21 cellular contexts compared by ENCODE assay signal in genomic region chr3:101845405-101845804, GRCh38. TPM values are rescaled to one million over a fixed set of nuclear protein-coding genes. Genes with fewer than 3 reads are reported as not detected.
A peak's percentile ranks its signal among the peaks of the same experiment; 100 is the strongest.
DNase-seq lines count a peak whose midpoint lies in the region; ATAC-seq and FAIRE-seq lines count a peak whose summit lies in the region.
"Had no signal": no experiment of that assay in that cellular context is flagged by ENCODE, and none has a peak within 500 bp of the region (broad histone marks: within the 10 kb centered on the region; RNA-seq: fewer than 3 reads in every experiment).

No MANE protein-coding gene starts in this region.

- FAIRE-seq in colon (lab: Jason Lieb, UNC) (peak; percentile 61), small intestine (lab: Jason Lieb, UNC) (no peak)
- FAIRE-seq: D721Med, GM18507, H54 had no signal

- WGBS in small intestine, 3 donors: 33 to 73% (median 46%) methylated on average over 3 of the region's 3 CpGs
- WGBS in trophoblast cell (ENCODE audit: extremely low coverage, insufficient coverage, insufficient read length): no CpG with 5 or more reads among the region's 3 CpGs

- H3K79me2 ChIP-seq in trophoblast cell (ENCODE audit: control insufficient read depth, insufficient read depth, low read length, poor library complexity): peaks cover 9% of the 10 kb centered on the region

- H4K8ac ChIP-seq in trophoblast cell (ENCODE audit: low read depth, low read length): no peak overlapping the region

- H3K4ac ChIP-seq in trophoblast cell (ENCODE audit: low read depth, low read length): no peak overlapping the region

- no peak overlapping the region for H3K4me3 ChIP-seq in small intestine (ENCODE audit: low read depth in 1 of 2, low read length in 2 of 2)
- no peak overlapping the region for H3K4me3 ChIP-seq in trophoblast cell (ENCODE audit: low read depth, low read length)
- H3K4me3 ChIP-seq: BLaER1, HAP-1 had no signal

- H3K27ac ChIP-seq in small intestine (ENCODE audit: low read depth in 1 of 2, low read length in 1 of 2) (no peak overlapping the region), trophoblast cell (ENCODE audit: low read depth, low read length) (no peak overlapping the region)
- H3K27ac ChIP-seq: BLaER1, C4-2B had no signal

- no peak overlapping the region for H3K18ac ChIP-seq in trophoblast cell (ENCODE audit: low read length)

- H2BK120ac ChIP-seq in trophoblast cell (ENCODE audit: insufficient read depth, low read length, poor library complexity): no peak overlapping the region

- H3K4me2 ChIP-seq in trophoblast cell (ENCODE audit: low read length): no peak overlapping the region
- H3K4me2 ChIP-seq: BLaER1 had no signal

- no peak overlapping the region for H3K9ac ChIP-seq in trophoblast cell (ENCODE audit: low read length)
- H3K9ac ChIP-seq: BLaER1 had no signal

- no peak overlapping the region for H2AK5ac ChIP-seq in trophoblast cell (ENCODE audit: low read length)

- H3K4me1 ChIP-seq in small intestine (ENCODE audit: control insufficient read depth in 2 of 2, insufficient read depth in 1 of 2, low read depth in 1 of 2, low read length in 1 of 2): peaks cover 7 to 8% of the 10 kb centered on the region in 2 donors
- H3K4me1 ChIP-seq in trophoblast cell (ENCODE audit: control insufficient read depth in 1 of 2, insufficient read depth in 2 of 2, low read length in 2 of 2): peaks cover 3 to 6% of the 10 kb centered on the region in 2 experiments

- intact Hi-C loops in left colon (cut with DNase I, micrococcal nuclease): no loop called here

- ATAC-seq in left colon (peak; percentile 33), GM18909 (IDR thresholded peaks at IDR 0.05; ENCODE audit: poor library complexity, unreplicated experiment) (no peak)
- ATAC-seq: CD8-positive, alpha-beta T cell had no signal

- peaks cover 20% of the 10 kb centered on the region for H3K79me1 ChIP-seq in trophoblast cell (ENCODE audit: low read length)

- H2AFZ ChIP-seq in trophoblast cell (ENCODE audit: insufficient read depth, low read length, poor library complexity): no peak overlapping the region

- H3K36me3 ChIP-seq in small intestine (ENCODE audit: control insufficient read depth in 2 of 2, insufficient read depth in 2 of 2, low read length in 2 of 2): no peaks in the 10 kb centered on the region
- no peaks in the 10 kb centered on the region for H3K36me3 ChIP-seq in trophoblast cell (ENCODE audit: control insufficient read depth in 1 of 2, insufficient read depth in 2 of 2, low read length in 2 of 2)
- H3K36me3 ChIP-seq: BLaER1, HAP-1 had no signal

- no peak overlapping the region for H4K91ac ChIP-seq in trophoblast cell (ENCODE audit: low read depth, low read length)

- H3K9me3 ChIP-seq in small intestine (ENCODE audit: control insufficient read depth, low read depth) (no peaks in the 10 kb centered on the region), trophoblast cell (ENCODE audit: insufficient read depth, low read depth, low read length) (no peaks in the 10 kb centered on the region)
- H3K9me3 ChIP-seq: BLaER1, HAP-1 had no signal

- DNase-seq in LoVo (ENCODE audit: low spot score) (peak; percentile 30), left colon (peak in 1 of 2 donors; percentile 52), small intestine (peak; percentile 77), HT-29 (ENCODE audit: low spot score) (no peak), trophoblast cell (no peak), activated gamma-delta T cell (lab: John Stamatoyannopoulos, UW) (no peak)
- DNase-seq: CD4-positive, CD25-positive, alpha-beta regulatory T cell; CD8-positive, alpha-beta T cell; DMS 273 treated with DMSO at 0.1 percent for 48 hours; DMS79 treated with DMSO at 0.1 percent for 48 hours; GF-D8; GOT3; HFFc6 had no signal

- H2BK5ac ChIP-seq in trophoblast cell (ENCODE audit: low read depth, low read length, poor library complexity): no peak overlapping the region

- H2BK12ac ChIP-seq in trophoblast cell (ENCODE audit: low read length): no peak overlapping the region

- no peak overlapping the region for H4K12ac ChIP-seq in trophoblast cell (ENCODE audit: low read depth, low read length)

- H3K27me3 ChIP-seq in small intestine (ENCODE audit: control insufficient read depth in 2 of 2, insufficient read depth in 2 of 2, low read length in 2 of 2): no peaks in the 10 kb centered on the region
- H3K27me3 ChIP-seq in trophoblast cell (ENCODE audit: insufficient read depth, low read length): no peaks in the 10 kb centered on the region

- H3K23ac ChIP-seq in trophoblast cell (ENCODE audit: low read length): no peak overlapping the region

- no peak overlapping the region for H3K14ac ChIP-seq in trophoblast cell (ENCODE audit: low read length)

RNA-seq across cellular contexts. Expression of gene NFKBIZ, which starts 3.9 kb away (rescaled TPM):
- 100 to 1,000 TPM in 1 of 2 donors, 10 to 100 TPM in 1; 86.5 to 170 TPM for total RNA-seq in left colon
- 10 to 100 TPM; 10.3 to 27.1 (median 23.7) TPM for polyA plus RNA-seq in small intestine
- total RNA-seq in HT-29 (2014; rRNA removed; shearing (Covaris generic)): 51.0 and 53.2 TPM in 2 replicates
- 5.7 and 6.0 TPM in 2 replicates for polyA plus RNA-seq in trophoblast cell (2013)

Comparison
In these comparisons a context has a peak if more than half of its experiments do, and no peak if none do; other contexts are left out.
1. DNase-seq: peak in LoVo (single experiment) and small intestine (single experiment); none in HT-29 (single experiment), trophoblast cell (0 of 2) and activated gamma-delta T cell (single experiment).